ENCODE assay signal across 20 cellular contexts in genomic region chr15:41161336-41161735, GRCh38. TPM values are rescaled to one million over a fixed set of nuclear protein-coding genes. Genes with fewer than 3 reads are reported as not detected.
DNase-seq lines count a peak whose midpoint lies in the region; ATAC-seq and TF ChIP-seq lines count a peak whose summit lies in the region.
"Had no signal": no experiment of that assay in that cellular context is flagged by ENCODE, and none has a peak within 500 bp of the region (broad histone marks: within the 10 kb centered on the region; RNA-seq: fewer than 3 reads in every experiment).

No MANE protein-coding gene starts in this region.

- peak overlapping the region; percentile 50; the same call in 1 of the 2 replicates for H2AFZ ChIP-seq in SK-N-SH (ENCODE audit: low read depth)

- peak overlapping the region; percentile 9 for H3K27ac Mint-ChIP-seq in mesothelial cell of epicardium
- H3K27ac Mint-ChIP-seq: CD8-positive, alpha-beta T cell; T-cell had no signal

- DNase-seq in EH (ENCODE audit: low read depth) (peak; percentile 34), SK-N-SH (no peak), esophagus squamous epithelium (lab: John Stamatoyannopoulos, UW) (no peak), mesothelial cell of epicardium (ENCODE audit: low spot score in 2 of 2, unreplicated experiment in 2 of 2) (no peak), coronary artery (ENCODE audit: low spot score) (no peak)
- no peak for DNase-seq in activated CD4-positive, alpha-beta T cell treated with anti-CD3 and anti-CD28 coated beads, Interleukin-2, amount 50 U/mL, for 48 hours
- DNase-seq: activated CD4-positive, alpha-beta memory T cell treated with anti-CD3 and anti-CD28 coated beads for 36 hours; activated naive CD4-positive, alpha-beta T cell treated with Interleukin-2 at 50 U/mL for 16 hours; CD8-positive, alpha-beta T cell; colonic mucosa; left ventricle myocardium inferior; NCI-H2029; stimulated activated CD4-positive, alpha-beta T cell treated with anti-CD3 and anti-CD28 coated beads, Interleukin-12 subunit alpha, Interleukin-12 subunit beta, amount 100 ng/mL, for 4 hours; stimulated activated CD8-positive, alpha-beta memory T cell treated with anti-CD3 and anti-CD28 coated beads, Interleukin-4, amount 100 ng/mL, for 48 hours; T-cell; uterus had no signal

- H3F3A ChIP-seq in SK-N-SH (replicated peaks; ENCODE audit: insufficient read depth): peaks cover 16% of the 10 kb centered on the region

- POLR2A ChIA-PET in SK-N-SH (lab: Yijun Ruan, JAX): no interaction called here

- H3K9me3 Mint-ChIP-seq in mesothelial cell of epicardium: no peaks in the 10 kb centered on the region
- H3K9me3 Mint-ChIP-seq: activated CD4-positive, alpha-beta memory T cell treated with anti-CD3 and anti-CD28 coated beads for 36 hours; CD8-positive, alpha-beta T cell; T-cell had no signal

- H3K27me3 Mint-ChIP-seq in mesothelial cell of epicardium (ENCODE audit: low read depth): no peaks in the 10 kb centered on the region
- H3K27me3 Mint-ChIP-seq: T-cell had no signal

- 0 out of 2 replicates have a peak overlapping the region, but pooled peaks have one; percentile 8 for H3K4me2 ChIP-seq in SK-N-SH

- H3K9me3 ChIP-seq in SK-N-SH: no peaks in the 10 kb centered on the region
- H3K9me3 ChIP-seq in esophagus squamous epithelium: no peaks in the 10 kb centered on the region
- H3K9me3 ChIP-seq: ascending aorta, colonic mucosa, left ventricle myocardium inferior, uterus had no signal

- H3K4me1 ChIP-seq in SK-N-SH (ENCODE audit: control insufficient read depth in 1 of 2, insufficient read depth in 2 of 2, low read depth in 1 of 2, low read length in 1 of 2): peaks cover 0 to 13% of the 10 kb centered on the region in 2 experiments; a peak in 1 of 4 replicates
- peaks cover 0 to 8% (median 0%) of the 10 kb centered on the region in 3 donors for H3K4me1 ChIP-seq in esophagus squamous epithelium
- H3K4me1 ChIP-seq: ascending aorta, colonic mucosa, left ventricle myocardium inferior, uterus had no signal

- no peak overlapping the region for H3K9ac ChIP-seq in SK-N-SH

- no peaks in the 10 kb centered on the region for H3K36me3 ChIP-seq in SK-N-SH (replicated peaks in 1 of 2; ENCODE audit: control insufficient read depth in 1 of 2, insufficient read depth in 2 of 2, low read length in 1 of 2)
- no peaks in the 10 kb centered on the region for H3K36me3 ChIP-seq in esophagus squamous epithelium
- H3K36me3 ChIP-seq: ascending aorta, colonic mucosa, left ventricle myocardium inferior, uterus had no signal

- H3K4me3 Mint-ChIP-seq in mesothelial cell of epicardium: no peak overlapping the region
- H3K4me3 Mint-ChIP-seq: activated CD4-positive, alpha-beta memory T cell treated with anti-CD3 and anti-CD28 coated beads for 36 hours; CD8-positive, alpha-beta T cell; T-cell had no signal

- TF ChIP-seq RAD21 in SK-N-SH (IDR thresholded peaks at IDR 0.05; ENCODE audit: low read length): no peak

- H4K20me1 ChIP-seq in SK-N-SH (ENCODE audit: insufficient read depth): no peaks in the 10 kb centered on the region

- TF ChIP-seq EP300 in SK-N-SH (IDR thresholded peaks at IDR 0.05; ENCODE audit: borderline replicate concordance in 1 of 2, low read depth in 1 of 2, low read length in 1 of 2): no peak

- ATAC-seq in HG02973 (IDR thresholded peaks at IDR 0.05; ENCODE audit: unreplicated experiment) (no peak), HG03571 (IDR thresholded peaks at IDR 0.05; ENCODE audit: unreplicated experiment) (no peak)
- ATAC-seq: CD8-positive, alpha-beta T cell; T-cell had no signal

- CTCF ChIA-PET in SK-N-SH (lab: Yijun Ruan, JAX): no interaction called here

- H3K9me2 ChIP-seq in SK-N-SH: no peaks in the 10 kb centered on the region

- no peaks in the 10 kb centered on the region for H3K79me2 ChIP-seq in SK-N-SH (ENCODE audit: insufficient read depth)

- intact Hi-C loops in esophagus squamous epithelium (cut with DNase I): no loop called here

- WGBS in SK-N-SH (ENCODE audit: low lambda C conversion rate): 46% methylated on average over 6 of the region's 6 CpGs
- 39 to 47% methylated on average over 6 of the region's 6 CpGs for WGBS in esophagus squamous epithelium, 2 donors

- TF ChIP-seq CTCF in SK-N-SH (IDR thresholded peaks at IDR 0.05): no peak
- no peak for TF ChIP-seq CTCF in esophagus squamous epithelium (IDR thresholded peaks at IDR 0.05)
- no peak for TF ChIP-seq CTCF in mesothelial cell of epicardium (IDR thresholded peaks at IDR 0.05; ENCODE audit: unreplicated experiment)
- no peak for TF ChIP-seq CTCF in coronary artery (IDR thresholded peaks at IDR 0.05)

- peak overlapping the region; percentile 6 to 52; a peak in 3 of 4 replicates for H3K27ac ChIP-seq in SK-N-SH (ENCODE audit: low read depth in 2 of 2, low read length in 1 of 2)
- H3K27ac ChIP-seq in esophagus squamous epithelium: peak overlapping the region in 3 of 4 donors; percentile 26 to 57 (median 26)
- H3K27ac ChIP-seq in coronary artery: no peak overlapping the region
- H3K27ac ChIP-seq: ascending aorta, colonic mucosa, left ventricle myocardium inferior, RWPE1, uterus had no signal

- no peaks in the 10 kb centered on the region for H3K27me3 ChIP-seq in SK-N-SH (ENCODE audit: insufficient read depth)
- H3K27me3 ChIP-seq in esophagus squamous epithelium: no peaks in the 10 kb centered on the region
- H3K27me3 ChIP-seq: ascending aorta, colonic mucosa, uterus had no signal

- no peak for TF ChIP-seq POLR2A in esophagus squamous epithelium (IDR thresholded peaks at IDR 0.05)

- H3K4me3 ChIP-seq in SK-N-SH (ENCODE audit: low read depth in 2 of 2, low read length in 1 of 2) (no peak overlapping the region), esophagus squamous epithelium (no peak overlapping the region), coronary artery (no peak overlapping the region)
- H3K4me3 ChIP-seq: ascending aorta, colonic mucosa, left ventricle myocardium inferior, uterus had no signal

- peaks cover 12% of the 10 kb centered on the region for H3K4me1 Mint-ChIP-seq in mesothelial cell of epicardium

- H3K36me3 Mint-ChIP-seq in mesothelial cell of epicardium: no peaks in the 10 kb centered on the region
- H3K36me3 Mint-ChIP-seq: activated CD4-positive, alpha-beta memory T cell treated with anti-CD3 and anti-CD28 coated beads for 36 hours; CD8-positive, alpha-beta T cell; T-cell had no signal

TF ChIP-seq in SK-N-SH, 30 proteins besides CTCF, POLR2A, EP300 and RAD21:
- TF ChIP-seq MXI1 (IDR thresholded peaks at IDR 0.05; ENCODE audit: low read depth, low read length): no peak
- peak; percentile 4; the same call in 1 of the 2 replicates for TF ChIP-seq FOSL2 (IDR thresholded peaks at IDR 0.05; ENCODE audit: borderline replicate concordance, low read depth)
- TF ChIP-seq FOXJ3 (CRISPR knock-in tag; IDR thresholded peaks at IDR 0.05): no peak
- no peak for TF ChIP-seq ZBTB33 (IDR thresholded peaks at IDR 0.05; ENCODE audit: borderline replicate concordance, low read depth)
- TF ChIP-seq JUND (IDR thresholded peaks at IDR 0.05): no peak
- TF ChIP-seq, protein P1, sequence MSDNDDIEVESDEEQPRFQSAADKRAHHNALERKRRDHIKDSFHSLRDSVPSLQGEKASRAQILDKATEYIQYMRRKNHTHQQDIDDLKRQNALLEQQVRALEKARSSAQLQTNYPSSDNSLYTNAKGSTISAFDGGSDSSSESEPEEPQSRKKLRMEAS (IDR thresholded peaks at IDR 0.05; ENCODE audit: low read depth): no peak
- TF ChIP-seq, protein P2, sequence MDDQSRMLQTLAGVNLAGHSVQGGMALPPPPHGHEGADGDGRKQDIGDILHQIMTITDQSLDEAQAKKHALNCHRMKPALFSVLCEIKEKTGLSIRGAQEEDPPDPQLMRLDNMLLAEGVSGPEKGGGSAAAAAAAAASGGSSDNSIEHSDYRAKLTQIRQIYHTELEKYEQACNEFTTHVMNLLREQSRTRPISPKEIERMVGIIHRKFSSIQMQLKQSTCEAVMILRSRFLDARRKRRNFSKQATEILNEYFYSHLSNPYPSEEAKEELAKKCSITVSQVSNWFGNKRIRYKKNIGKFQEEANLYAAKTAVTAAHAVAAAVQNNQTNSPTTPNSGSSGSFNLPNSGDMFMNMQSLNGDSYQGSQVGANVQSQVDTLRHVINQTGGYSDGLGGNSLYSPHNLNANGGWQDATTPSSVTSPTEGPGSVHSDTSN (IDR thresholded peaks at IDR 0.05): peak; percentile 2; the same call in 1 of the 2 replicates
TF ChIP-seq in SK-N-SH: peak in this region for 2.

RNA-seq across cellular contexts. Expression of gene INO80, which starts 45.3 kb away (rescaled TPM):
- polyA plus RNA-seq in SK-N-SH (2012; rRNA removed): 4.6 and 5.2 TPM in 2 replicates
- polyA plus RNA-seq in SK-N-SH (2012; cell fraction: cytosol; rRNA removed): 4.8 and 7.3 TPM in 2 replicates
- polyA plus RNA-seq in SK-N-SH (2012; cell fraction: nucleus; rRNA removed): 11.5 and 12.7 TPM in 2 replicates
- total RNA-seq in esophagus squamous epithelium (10 to 100 TPM; 15.2 to 24.8 (median 22.3) TPM), mesothelial cell of epicardium (22.4 to 24.6 TPM (median 23.7 TPM) in 3 replicates)

Comparison
In these comparisons a context has a peak if more than half of its experiments do, and no peak if none do; other contexts are left out.
1. H3K27ac ChIP-seq: peak in SK-N-SH (2 of 2) and esophagus squamous epithelium (3 of 4); none in coronary artery (0 of 2).